2 cellular contexts compared by ENCODE assay signal in the genomic region with DNA sequence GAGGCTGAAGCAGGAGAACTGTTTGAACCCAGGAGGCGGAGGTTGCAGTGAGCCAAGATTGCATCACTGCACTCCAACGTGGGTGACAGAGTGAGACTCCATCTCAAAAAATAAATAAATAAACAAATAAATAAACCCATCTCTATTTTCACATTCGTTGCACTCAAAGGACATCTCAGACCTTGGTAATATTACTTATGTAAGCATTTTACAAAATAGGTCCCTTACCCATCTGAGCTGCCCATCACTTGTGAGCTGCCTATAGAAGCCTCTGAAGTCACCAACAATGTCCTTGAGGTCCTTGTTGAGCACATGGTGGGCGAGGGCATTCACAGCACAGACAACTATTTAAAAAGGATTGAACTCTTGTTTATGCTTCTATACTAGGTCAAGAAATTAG.
TF ChIP-seq lines count a peak whose summit lies in the region.

No MANE protein-coding gene starts in this region.

TF ChIP-seq in HepG2, 621 proteins besides CTCF, POLR2A, EP300 and RAD21:
- TF ChIP-seq MAFK (conservative IDR thresholded peaks at IDR 0.05 in 1 of 2, IDR thresholded peaks at IDR 0.05 in 1 of 2; ENCODE audit: low read length in 2 of 2) (peak; percentile 24 to 73; a peak in 3 of 4 replicates), ZIK1 (CRISPR knock-in tag; IDR thresholded peaks at IDR 0.05; ENCODE audit: borderline replicate concordance, low read depth) (no peak), MAFF (IDR thresholded peaks at IDR 0.05; ENCODE audit: low read depth, low read length) (0 out of 2 replicates have a peak, but pooled peaks have one; percentile 28), GABPA (IDR thresholded peaks at IDR 0.05; ENCODE audit: low read depth, low read length) (no peak), GABPA (CRISPR knock-in tag; IDR thresholded peaks at IDR 0.05; ENCODE audit: low read depth) (no peak)
- TF ChIP-seq, protein P1, sequence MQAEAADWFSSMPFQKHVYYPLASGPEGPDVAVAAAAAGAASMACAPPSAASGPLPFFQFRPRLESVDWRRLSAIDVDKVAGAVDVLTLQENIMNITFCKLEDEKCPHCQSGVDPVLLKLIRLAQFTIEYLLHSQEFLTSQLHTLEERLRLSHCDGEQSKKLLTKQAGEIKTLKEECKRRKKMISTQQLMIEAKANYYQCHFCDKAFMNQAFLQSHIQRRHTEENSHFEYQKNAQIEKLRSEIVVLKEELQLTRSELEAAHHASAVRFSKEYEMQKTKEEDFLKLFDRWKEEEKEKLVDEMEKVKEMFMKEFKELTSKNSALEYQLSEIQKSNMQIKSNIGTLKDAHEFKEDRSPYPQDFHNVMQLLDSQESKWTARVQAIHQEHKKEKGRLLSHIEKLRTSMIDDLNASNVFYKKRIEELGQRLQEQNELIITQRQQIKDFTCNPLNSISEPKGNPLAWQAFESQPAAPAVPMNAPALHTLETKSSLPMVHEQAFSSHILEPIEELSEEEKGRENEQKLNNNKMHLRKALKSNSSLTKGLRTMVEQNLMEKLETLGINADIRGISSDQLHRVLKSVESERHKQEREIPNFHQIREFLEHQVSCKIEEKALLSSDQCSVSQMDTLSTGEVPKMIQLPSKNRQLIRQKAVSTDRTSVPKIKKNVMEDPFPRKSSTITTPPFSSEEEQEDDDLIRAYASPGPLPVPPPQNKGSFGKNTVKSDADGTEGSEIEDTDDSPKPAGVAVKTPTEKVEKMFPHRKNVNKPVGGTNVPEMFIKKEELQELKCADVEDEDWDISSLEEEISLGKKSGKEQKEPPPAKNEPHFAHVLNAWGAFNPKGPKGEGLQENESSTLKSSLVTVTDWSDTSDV (CRISPR knock-in tag; IDR thresholded peaks at IDR 0.05), result no peak

TF ChIP-seq in IMR-90, 13 proteins besides CTCF, POLR2A, EP300 and RAD21:
- no peak for TF ChIP-seq RCOR1 (IDR thresholded peaks at IDR 0.05; ENCODE audit: insufficient replicate concordance, low read length)
- peak; percentile 60 for TF ChIP-seq MAFK (IDR thresholded peaks at IDR 0.05; ENCODE audit: low read depth, low read length)
